ENCODE assay signal across 1 cellular context in genomic region chr7:139811106-139811505, GRCh38.
TF ChIP-seq lines count a peak whose summit lies in the region.

No MANE protein-coding gene starts in this region.

TF ChIP-seq in endothelial cell of umbilical vein, 7 proteins besides CTCF, POLR2A, EP300 and RAD21:
- peak; percentile 36 for TF ChIP-seq FOS (IDR thresholded peaks at IDR 0.05; ENCODE audit: borderline replicate concordance, insufficient read depth, low read length)
- no peak for TF ChIP-seq EZH2 (IDR thresholded peaks at IDR 0.05; ENCODE audit: borderline replicate concordance, low read depth, low read length, severe bottlenecking)
- no peak for TF ChIP-seq JUN (IDR thresholded peaks at IDR 0.05; ENCODE audit: borderline replicate concordance, insufficient read depth, insufficient read length, low read depth)
- no peak for TF ChIP-seq POLR2AphosphoS5 (IDR thresholded peaks at IDR 0.05; ENCODE audit: insufficient read depth, low read depth, low read length)
- TF ChIP-seq GATA2 (IDR thresholded peaks at IDR 0.05; ENCODE audit: insufficient read depth, insufficient read length, low read depth, low read length), result no peak
- TF ChIP-seq MYC (IDR thresholded peaks at IDR 0.05; ENCODE audit: low read depth, low read length), result no peak
- TF ChIP-seq MAX (IDR thresholded peaks at IDR 0.05; ENCODE audit: insufficient read depth, insufficient read length), result no peak
